ENCODE assay signal across 8 cellular contexts in the genomic region with DNA sequence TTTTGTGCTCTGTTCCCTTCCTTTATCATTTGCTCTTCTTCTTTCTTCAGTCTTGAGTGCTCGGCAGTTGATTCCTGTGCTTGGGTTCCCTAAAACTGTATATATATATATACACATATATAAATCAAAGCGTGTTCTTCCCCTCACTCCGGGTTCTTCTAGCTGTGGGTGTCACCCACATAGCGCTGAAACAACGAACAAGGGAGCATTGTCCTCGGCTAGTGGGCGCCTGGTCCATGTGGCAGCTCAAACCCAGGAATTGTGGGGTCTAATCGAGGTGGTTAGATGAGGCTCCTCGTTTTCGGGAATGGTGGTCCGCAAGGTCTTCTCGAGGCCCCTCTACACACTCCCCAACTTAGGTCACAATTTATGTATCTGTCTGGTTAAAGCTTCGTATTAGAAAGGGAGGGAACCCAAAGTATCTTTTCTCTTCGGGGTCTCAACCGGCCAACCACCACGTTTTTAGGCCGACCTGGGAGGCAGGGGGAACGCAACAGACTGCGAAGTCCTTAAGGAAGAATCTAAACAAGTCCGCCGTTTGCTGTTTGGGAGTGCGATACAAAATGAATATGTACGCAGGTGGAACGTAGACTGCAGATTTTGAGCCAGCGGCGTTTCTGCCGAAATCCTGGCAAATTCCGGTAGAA. TPM values are rescaled to one million over a fixed set of nuclear protein-coding genes. Genes with fewer than 3 reads are reported as not detected.
A peak's percentile ranks its signal among the peaks of the same experiment; 100 is the strongest.
DNase-seq lines count a peak whose midpoint lies in the region; ATAC-seq and TF ChIP-seq lines count a peak whose summit lies in the region.

No MANE protein-coding gene starts in this region.

- DNase-seq in G401 (ENCODE audit: low spot score), result peak; percentile 4
- no peak for DNase-seq in Jurkat, Clone E6-1 (ENCODE audit: low read depth, low spot score)
- DNase-seq in MCF 10A (ENCODE audit: unreplicated experiment), result no peak
- no peak for DNase-seq in lower lobe of right lung
- peak in 1 of 2 donors; percentile 9 for DNase-seq in thyroid gland
- no peak for DNase-seq in mesenteric fat pad (ENCODE audit: low spot score)

- BruUV-seq in MCF 10A (replicated peaks; lab: Mats Ljungman, UMichigan), result TSS peak; percentile 94

- no peaks in the 10 kb centered on the region for H3K9me3 Mint-ChIP-seq in MCF 10A (ENCODE audit: unreplicated experiment)

- intact Hi-C loops in MCF 10A (cut with micrococcal nuclease) (loop anchor here (1.0 to 2.0 kb wide), 2 partner anchors 69 to 86 kb away; no protein-coding TSS in a partner anchor), lower lobe of right lung (cut with DNase I) (no loop called here), thyroid gland (cut with DNase I) (loop anchor here (10.0 kb wide), 1 partner anchor 71 kb away; no protein-coding TSS in a partner anchor)

- TF ChIP-seq CTCF in MCF 10A (IDR thresholded peaks at IDR 0.05; ENCODE audit: unreplicated experiment) (no peak), lower lobe of right lung (IDR thresholded peaks at IDR 0.05) (no peak), thyroid gland (IDR thresholded peaks at IDR 0.05) (no peak)

- H3K27ac Mint-ChIP-seq in MCF 10A (ENCODE audit: low read depth, unreplicated experiment), result peak overlapping the region; percentile 100

- peaks cover 3% of the 10 kb centered on the region for H3K36me3 ChIP-seq in lower lobe of right lung
- no peaks in the 10 kb centered on the region for H3K36me3 ChIP-seq in thyroid gland

- H3K4me1 Mint-ChIP-seq in MCF 10A (ENCODE audit: insufficient read depth, unreplicated experiment), result peaks cover 13% of the 10 kb centered on the region

- H3K27ac ChIP-seq in lower lobe of right lung, result peak overlapping the region; percentile 97
- peak overlapping the region; percentile 83 to 94 (median 92) for H3K27ac ChIP-seq in thyroid gland

- H3K9me3 ChIP-seq in lower lobe of right lung (no peaks in the 10 kb centered on the region), thyroid gland (no peaks in the 10 kb centered on the region)

- H3K4me1 ChIP-seq in lower lobe of right lung (peaks cover 19% of the 10 kb centered on the region), thyroid gland (peaks cover 7 to 15% of the 10 kb centered on the region in 2 donors)

- CTCF ChIA-PET in MCF 10A (lab: Yijun Ruan, JAX), result interaction anchor here (0.6 to 3.5 kb wide), 15 partner anchors 10 to 423 kb away, joined by 3 to 41 read pairs (median 5); partner anchors contain the start of gene TOMM40L

- H3K36me3 Mint-ChIP-seq in MCF 10A (ENCODE audit: insufficient read depth, unreplicated experiment), result peaks cover 14% of the 10 kb centered on the region

- in situ Hi-C loops in G401 (cut with HindIII; ENCODE audit: low sequenced_read_pairs), result no loop called here

- no peak for TF ChIP-seq POLR2A in thyroid gland (IDR thresholded peaks at IDR 0.05)

- H3K4me3 Mint-ChIP-seq in MCF 10A (ENCODE audit: unreplicated experiment), result peak overlapping the region; percentile 97

- 43% methylated on average over 28 of the region's 28 CpGs for WGBS in thyroid gland, 2 donors

- no peaks in the 10 kb centered on the region for H3K27me3 Mint-ChIP-seq in MCF 10A (ENCODE audit: insufficient read depth, unreplicated experiment)

- ATAC-seq in lower lobe of right lung, result peak; percentile 18 to 43
- no peak for ATAC-seq in HG03457 (IDR thresholded peaks at IDR 0.05; ENCODE audit: unreplicated experiment)
- ATAC-seq in GM19397 (IDR thresholded peaks at IDR 0.05; ENCODE audit: unreplicated experiment), result no peak

- H3K4me3 ChIP-seq in Jurkat, Clone E6-1 (ENCODE audit: low read length), result peak overlapping the region; percentile 96
- peak overlapping the region; percentile 97 for H3K4me3 ChIP-seq in lower lobe of right lung
- peak overlapping the region; percentile 71 to 98 (median 90) for H3K4me3 ChIP-seq in thyroid gland (replicated peaks in 1 of 3)

- POLR2A ChIA-PET in MCF 10A (lab: Yijun Ruan, JAX), result interaction anchor here (0.6 to 3.6 kb wide), 49 partner anchors 8 to 1286 kb away, joined by 3 to 61 read pairs (median 4); partner anchors contain the start of genes ADAMTS4, APOA2, B4GALT3 and DUSP12

- H3K27me3 ChIP-seq in lower lobe of right lung (ENCODE audit: low read depth) (no peaks in the 10 kb centered on the region), thyroid gland (no peaks in the 10 kb centered on the region)

RNA-seq across cellular contexts. Expression of gene SDHC, which starts 0.5 kb away (rescaled TPM):
- total RNA-seq in G401 (2014; rRNA removed; shearing (Covaris generic)), result 342 and 386 TPM in 2 replicates
- polyA plus RNA-seq in Jurkat, Clone E6-1 (2012; ENCODE audit: insufficient read depth, insufficient read length), result 257 TPM
- total RNA-seq in MCF 10A (2022), result 204 and 224 TPM in 2 replicates
- total RNA-seq in lower lobe of right lung, result 167 TPM
- total RNA-seq in thyroid gland, result 100 to 1,000 TPM in 3 of 4 donors, 10 to 100 TPM in 1; 49.1 to 174 (median 111) TPM
- 201 TPM for total RNA-seq in mesenteric fat pad

RNA-seq across cellular contexts. Expression of gene MPZ, which starts 3.9 kb away (rescaled TPM):
- total RNA-seq in G401 (2014; rRNA removed; shearing (Covaris generic)), result 0.68 TPM in 1 of 2 replicates, not detected in the other
- 4.1 TPM for polyA plus RNA-seq in Jurkat, Clone E6-1 (2012; ENCODE audit: insufficient read depth, insufficient read length)
- total RNA-seq in MCF 10A (2022) (0.29 and 0.37 TPM in 2 replicates), lower lobe of right lung (4.0 TPM), thyroid gland (1 to 10 TPM in 2 of 4 donors, under 1 TPM in 2; 0.67 to 1.9 (median 0.93) TPM), mesenteric fat pad (5.5 TPM)

RNA-seq across cellular contexts. Expression of gene CFAP126, which starts 54.0 kb away (rescaled TPM):
- not detected in 2 replicates for total RNA-seq in G401 (2014; rRNA removed; shearing (Covaris generic))
- polyA plus RNA-seq in Jurkat, Clone E6-1 (2012; ENCODE audit: insufficient read depth, insufficient read length), result not detected
- not detected in 2 replicates for total RNA-seq in MCF 10A (2022)
- total RNA-seq in lower lobe of right lung, result 8.0 TPM
- total RNA-seq in thyroid gland, result not detected
- total RNA-seq in mesenteric fat pad, result not detected

RNA-seq across cellular contexts. Expression of gene PCP4L1, which starts 55.1 kb away (rescaled TPM):
- not detected in 2 replicates for total RNA-seq in G401 (2014; rRNA removed; shearing (Covaris generic))
- not detected for polyA plus RNA-seq in Jurkat, Clone E6-1 (2012; ENCODE audit: insufficient read depth, insufficient read length)
- total RNA-seq in MCF 10A (2022), result not detected in 2 replicates
- total RNA-seq in lower lobe of right lung, result 8.9 TPM
- under 1 TPM; 0.39 to 0.83 (median 0.61) TPM for total RNA-seq in thyroid gland
- total RNA-seq in mesenteric fat pad, result 0.22 TPM

Comparison
In these comparisons a context has a peak if more than half of its experiments do, and no peak if none do; other contexts are left out.
1. ATAC-seq: peak in lower lobe of right lung (2 of 2); none in HG03457 (single experiment) and GM19397 (single experiment).
2. Peak in every context shown above with its lines, with median percentiles within 50 percentile points of each other: H3K4me3 ChIP-seq.